In genomic region chr1:183869671-183870070, GRCh38 we compare ENCODE assay signal across 16 cellular contexts.
DNase-seq lines count a peak whose midpoint lies in the region; ATAC-seq and TF ChIP-seq lines count a peak whose summit lies in the region.
"Had no signal": no experiment of that assay in that cellular context is flagged by ENCODE, and none has a peak within 500 bp of the region (broad histone marks: within the 10 kb centered on the region; RNA-seq: fewer than 3 reads in every experiment).

No MANE protein-coding gene starts in this region.

- no peak for TF ChIP-seq EP300 in esophagus muscularis mucosa (IDR thresholded peaks at IDR 0.05)

- intact Hi-C loops in right cardiac atrium (cut with DNase I) (loop anchor here in 3 of 4 donors (10.0 kb wide), 2 partner anchors 55 to 65 kb away; partner anchors contain the start of gene RGL1 (in 1 of the 3)), Right ventricle myocardium superior (cut with DNase I) (no loop called here), esophagus muscularis mucosa (cut with DNase I) (no loop called here), vagina (cut with DNase I) (no loop called here)

- H2AFZ ChIP-seq in parathyroid adenoma = no peak overlapping the region

- ATAC-seq in right cardiac atrium (no peak), Right ventricle myocardium superior (ENCODE audit: poor library complexity) (no peak)
- ATAC-seq: activated naive CD4-positive, alpha-beta T cell treated with anti-CD3 and anti-CD28 coated beads, Interleukin-2, amount 50 U/mL, for 72 hours; CD8-positive, alpha-beta T cell had no signal

- H3K4me3 Mint-ChIP-seq in activated T-cell treated with anti-CD3 and anti-CD28 coated beads, Interleukin-2, amount 50 U/mL, for 24 hours = no peak overlapping the region
- H3K4me3 Mint-ChIP-seq: CD8-positive, alpha-beta T cell had no signal

- H3K4me3 ChIP-seq in right cardiac atrium (ENCODE audit: low read length) (no peak overlapping the region), esophagus muscularis mucosa (no peak overlapping the region), parathyroid adenoma (ENCODE audit: low read depth, low read length) (no peak overlapping the region), vagina (no peak overlapping the region)
- H3K4me3 ChIP-seq: SJCRH30 had no signal

- WGBS in right cardiac atrium = 72% methylated on average over 3 of the region's 3 CpGs
- WGBS in esophagus muscularis mucosa = 81% methylated on average over 2 of the region's 3 CpGs

- H3K4me2 ChIP-seq in parathyroid adenoma (ENCODE audit: low read length) = no peak overlapping the region

- no peaks in the 10 kb centered on the region for H3K9me3 Mint-ChIP-seq in activated T-cell treated with anti-CD3 and anti-CD28 coated beads, Interleukin-2, amount 50 U/mL, for 24 hours
- H3K9me3 Mint-ChIP-seq: CD8-positive, alpha-beta T cell had no signal

- H3K4me1 Mint-ChIP-seq in activated T-cell treated with anti-CD3 and anti-CD28 coated beads, Interleukin-2, amount 50 U/mL, for 24 hours (ENCODE audit: low read depth) = peaks cover 15% of the 10 kb centered on the region

- no peaks in the 10 kb centered on the region for H3K27me3 ChIP-seq in right cardiac atrium (ENCODE audit: control insufficient read depth, insufficient read depth)
- H3K27me3 ChIP-seq in esophagus muscularis mucosa = no peaks in the 10 kb centered on the region
- H3K27me3 ChIP-seq in parathyroid adenoma (ENCODE audit: control insufficient read depth, insufficient read depth, low read length) = no peaks in the 10 kb centered on the region
- no peaks in the 10 kb centered on the region for H3K27me3 ChIP-seq in vagina
- H3K27me3 ChIP-seq: SJCRH30 had no signal

- no peaks in the 10 kb centered on the region for H3K79me2 ChIP-seq in parathyroid adenoma

- H3K27me3 Mint-ChIP-seq in activated T-cell treated with anti-CD3 and anti-CD28 coated beads, Interleukin-2, amount 50 U/mL, for 24 hours = no peaks in the 10 kb centered on the region

- H3K27ac Mint-ChIP-seq in activated T-cell treated with anti-CD3 and anti-CD28 coated beads, Interleukin-2, amount 50 U/mL, for 24 hours = no peak overlapping the region
- H3K27ac Mint-ChIP-seq: activated naive CD4-positive, alpha-beta T cell treated with anti-CD3 and anti-CD28 coated beads, Interleukin-2, amount 50 U/mL, for 72 hours; CD8-positive, alpha-beta T cell had no signal

- no peaks in the 10 kb centered on the region for H3K36me3 Mint-ChIP-seq in activated T-cell treated with anti-CD3 and anti-CD28 coated beads, Interleukin-2, amount 50 U/mL, for 24 hours (ENCODE audit: low read depth)
- H3K36me3 Mint-ChIP-seq: CD8-positive, alpha-beta T cell had no signal

- DNase-seq in right cardiac atrium = no peak
- DNase-seq in Right ventricle myocardium superior = no peak
- no peak for DNase-seq in esophagus muscularis mucosa (ENCODE audit: extremely low spot score)
- no peak for DNase-seq in vagina (ENCODE audit: extremely low spot score in 2 of 2)
- no peak for DNase-seq in activated CD8-positive, alpha-beta memory T cell treated with anti-CD3 and anti-CD28 coated beads, Interleukin-2, amount 50 U/mL, for 4 hours
- DNase-seq in activated T-cell treated with anti-CD3 and anti-CD28 coated beads, Interleukin-2, amount 50 U/mL, for 48 hours = no peak
- no peak for DNase-seq in activated T-cell treated with anti-CD3 and anti-CD28 coated beads, Interleukin-2, amount 50 U/mL, for 24 hours
- DNase-seq: activated CD4-positive, alpha-beta T cell treated with anti-CD3 and anti-CD28 coated beads for 48 hours; CD8-positive, alpha-beta T cell; NCI-H1930; NCI-H510A treated with DMSO at 0.1 percent for 48 hours; occipital lobe; SJCRH30; small intestine had no signal

- no peak overlapping the region for H3K9ac ChIP-seq in parathyroid adenoma

- H3K9me3 ChIP-seq in right cardiac atrium (ENCODE audit: control insufficient read depth, low read length) (no peaks in the 10 kb centered on the region), esophagus muscularis mucosa (no peaks in the 10 kb centered on the region), parathyroid adenoma (ENCODE audit: control insufficient read depth, low read length) (no peaks in the 10 kb centered on the region), vagina (no peaks in the 10 kb centered on the region)
- H3K9me3 ChIP-seq: SJCRH30 had no signal

- TF ChIP-seq POLR2A in esophagus muscularis mucosa (IDR thresholded peaks at IDR 0.05; ENCODE audit: low read depth) = no peak
- TF ChIP-seq POLR2A in vagina (IDR thresholded peaks at IDR 0.05) = no peak

- H3K4me1 ChIP-seq in right cardiac atrium (ENCODE audit: control insufficient read depth, insufficient read depth, low read length) = peaks cover 10% of the 10 kb centered on the region
- peaks cover 46 to 60% (median 52%) of the 10 kb centered on the region in 4 donors for H3K4me1 ChIP-seq in esophagus muscularis mucosa
- peaks cover 6% of the 10 kb centered on the region for H3K4me1 ChIP-seq in parathyroid adenoma
- H3K4me1 ChIP-seq in vagina = peaks cover 36% of the 10 kb centered on the region
- H3K4me1 ChIP-seq: SJCRH30 had no signal

- TF ChIP-seq CTCF in esophagus muscularis mucosa (IDR thresholded peaks at IDR 0.05) (no peak), parathyroid adenoma (IDR thresholded peaks at IDR 0.05) (no peak), vagina (IDR thresholded peaks at IDR 0.05) (no peak)

- peaks cover 0 to 11% (median 4%) of the 10 kb centered on the region in 4 donors for H3K36me3 ChIP-seq in esophagus muscularis mucosa
- H3K36me3 ChIP-seq in parathyroid adenoma (ENCODE audit: control insufficient read depth, insufficient read depth, low read length) = no peaks in the 10 kb centered on the region
- peaks cover 0 to 3% of the 10 kb centered on the region in 2 donors for H3K36me3 ChIP-seq in vagina
- H3K36me3 ChIP-seq: SJCRH30 had no signal

- H3K27ac ChIP-seq in right cardiac atrium (ENCODE audit: low read length) (peak overlapping the region; percentile 30), esophagus muscularis mucosa (replicated peaks in 1 of 4) (peak overlapping the region; percentile 64 to 86 (median 80)), parathyroid adenoma (peak overlapping the region; percentile 76), vagina (peak overlapping the region; percentile 64)
- H3K27ac ChIP-seq: SJCRH30 had no signal

Comparison
In these comparisons a context has a peak if more than half of its experiments do, and no peak if none do; other contexts are left out.
1. intact Hi-C loops: an anchor here in right cardiac atrium (10.0 kb wide); none called in Right ventricle myocardium superior, esophagus muscularis mucosa and vagina.
2. H3K27ac ChIP-seq: peak in every context shown above with its lines; median percentile 80 in esophagus muscularis mucosa; 76 in parathyroid adenoma; 64 in vagina; 30 in right cardiac atrium.